In the genomic region with DNA sequence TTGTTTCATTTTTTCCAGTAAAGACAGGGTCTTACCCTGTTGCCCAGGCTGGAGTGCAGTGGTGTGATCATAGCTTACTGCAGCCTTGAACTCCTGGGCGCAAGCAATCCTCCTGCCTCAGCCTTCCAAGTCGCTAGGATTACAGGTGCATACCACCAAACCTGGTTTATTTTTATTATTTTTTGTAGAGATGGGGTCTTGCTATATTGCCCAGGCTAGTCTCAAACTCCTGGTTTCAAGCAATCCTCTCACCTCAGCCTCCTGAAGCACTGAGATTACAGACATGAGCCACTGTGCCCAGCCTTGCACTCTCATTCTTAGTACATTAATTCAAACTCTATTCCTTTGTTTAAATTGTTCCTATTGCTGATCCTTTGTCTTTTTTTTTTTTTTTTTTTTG, we compare ENCODE assay signal across 1 cellular context. TPM values are rescaled to one million over a fixed set of nuclear protein-coding genes. Genes with fewer than 3 reads are reported as not detected.
"Had no signal": no experiment of that assay in that cellular context is flagged by ENCODE, and none has a peak within 500 bp of the region (broad histone marks: within the 10 kb centered on the region; RNA-seq: fewer than 3 reads in every experiment).

No MANE protein-coding gene starts in this region.

RNA-seq across cellular contexts. Expression of a gene that starts 34.3 kb away (rescaled TPM):
- total RNA-seq: ascending aorta had no signal
